In genomic region chr11:28298209-28298608, GRCh38 we compare ENCODE assay signal across 8 cellular contexts.
"Had no signal": no experiment of that assay in that cellular context is flagged by ENCODE, and none has a peak within 500 bp of the region (broad histone marks: within the 10 kb centered on the region; RNA-seq: fewer than 3 reads in every experiment).

No MANE protein-coding gene starts in this region.

- H3K4me1 ChIP-seq: HAP-1 had no signal

- H3K4me2 ChIP-seq: GM23338, KMS-11 had no signal

- H3K27ac Mint-ChIP-seq: GM23338, HFFc6 had no signal

- H3K36me3 ChIP-seq: HAP-1 had no signal

- H3K4me3 ChIP-seq: GM23338, HAP-1 had no signal

- H3K9me3 ChIP-seq: HAP-1 had no signal

- H3K27ac ChIP-seq: KMS-11 had no signal

- H3K9me3 Mint-ChIP-seq: GM23338, HFFc6 had no signal

- H3K4me3 Mint-ChIP-seq: GM23338, HFFc6 had no signal

- ATAC-seq: GM23338, HCT116 had no signal

- FAIRE-seq: HTR-8/SVneo had no signal

- DNase-seq: H7, HFFc6, KBM-7 had no signal

- H3K9ac ChIP-seq: KMS-11 had no signal

- H2AFZ ChIP-seq: GM23338 had no signal
